8 cellular contexts compared by ENCODE assay signal in genomic region chr1:169601096-169601881, GRCh38. TPM values are rescaled to one million over a fixed set of nuclear protein-coding genes. Genes with fewer than 3 reads are reported as not detected.
DNase-seq lines count a peak whose midpoint lies in the region; ATAC-seq, FAIRE-seq and TF ChIP-seq lines count a peak whose summit lies in the region.

No MANE protein-coding gene starts in this region.

- TF ChIP-seq CTCF in WERI-Rb-1 (IDR thresholded peaks at IDR 0.05; ENCODE audit: low read depth, low read length) (no peak), right atrium auricular region (IDR thresholded peaks at IDR 0.05) (peak; percentile 20 to 62), testis (IDR thresholded peaks at IDR 0.05) (peak; percentile 16 to 40 (median 17))

- H3K4me1 ChIP-seq in right atrium auricular region (no peaks in the 10 kb centered on the region), testis (no peaks in the 10 kb centered on the region)

- WGBS in testis, 2 donors: 45 to 46% methylated on average over 3 of the region's 3 CpGs

- no peaks in the 10 kb centered on the region for H3K9me3 ChIP-seq in WERI-Rb-1 (ENCODE audit: severe bottlenecking)
- H3K9me3 ChIP-seq in right atrium auricular region: no peaks in the 10 kb centered on the region
- H3K9me3 ChIP-seq in testis: no peaks in the 10 kb centered on the region

- H3K4me3 ChIP-seq in WERI-Rb-1 (ENCODE audit: low read depth, low read length) (no peak overlapping the region), right atrium auricular region (no peak overlapping the region), testis (no peak overlapping the region)

- intact Hi-C loops in testis (cut with DNase I; ENCODE audit: low total_unique reads): no loop called here

- no peak for FAIRE-seq in HTR-8/SVneo (lab: Jason Lieb, UNC)

- DNase-seq in NOMO-1 treated with DMSO at 0.1 percent for 48 hours (lab: John Stamatoyannopoulos, UW; ENCODE audit: unreplicated experiment) (peak; percentile 32), NOMO-1 treated with dmso at 0.1 percent for 144 hours (lab: John Stamatoyannopoulos, UW; ENCODE audit: unreplicated experiment) (no peak), HTR-8/SVneo (ENCODE audit: insufficient read length, low spot score) (peak; percentile 5), WERI-Rb-1 (peak; percentile 5), right atrium auricular region (ENCODE audit: low spot score) (no peak), testis (no peak)

- H3K27me3 ChIP-seq in WERI-Rb-1 (ENCODE audit: insufficient read depth, low read depth, severe bottlenecking): no peaks in the 10 kb centered on the region
- no peaks in the 10 kb centered on the region for H3K27me3 ChIP-seq in right atrium auricular region
- no peaks in the 10 kb centered on the region for H3K27me3 ChIP-seq in testis

- no peak for TF ChIP-seq POLR2A in testis (IDR thresholded peaks at IDR 0.05)

- H3K36me3 ChIP-seq in WERI-Rb-1 (no peaks in the 10 kb centered on the region), right atrium auricular region (no peaks in the 10 kb centered on the region), testis (ENCODE audit: low read depth, missing control alignments) (no peaks in the 10 kb centered on the region)

- ATAC-seq in GM18909 (IDR thresholded peaks at IDR 0.05; ENCODE audit: poor library complexity, unreplicated experiment) (no peak), GM21825 (IDR thresholded peaks at IDR 0.05; ENCODE audit: unreplicated experiment) (no peak)

- H3K27ac ChIP-seq in WERI-Rb-1: no peak overlapping the region
- H3K27ac ChIP-seq in right atrium auricular region: no peak overlapping the region
- H3K27ac ChIP-seq in testis: no peak overlapping the region

RNA-seq across cellular contexts. Expression of gene F5, which starts 15.0 kb away (rescaled TPM):
- total RNA-seq in right atrium auricular region: 10 to 100 TPM in 1 of 2 donors, 1 to 10 TPM in 1; 4.9 to 55.5 TPM
- 1 to 10 TPM in 1 of 2 donors, under 1 TPM in 1; 0.63 to 2.0 TPM for total RNA-seq in testis
- 5.2 TPM for polyA plus RNA-seq in testis (ENCODE audit: insufficient read depth, low read depth, low replicate concordance)

RNA-seq across cellular contexts. Expression of gene SELP, which starts 28.6 kb away (rescaled TPM):
- total RNA-seq in right atrium auricular region: 10 to 100 TPM; 13.7 to 16.7 TPM
- total RNA-seq in testis: 1 to 10 TPM; 1.7 to 3.1 TPM
- polyA plus RNA-seq in testis (ENCODE audit: insufficient read depth, low read depth, low replicate concordance): 6.4 TPM

Comparison
In these comparisons a context has a peak if more than half of its experiments do, and no peak if none do; other contexts are left out.
1. DNase-seq: peak in NOMO-1 treated with DMSO at 0.1 percent for 48 hours (single experiment), HTR-8/SVneo (single experiment) and WERI-Rb-1 (single experiment); none in NOMO-1 treated with dmso at 0.1 percent for 144 hours (single experiment), right atrium auricular region (single experiment) and testis (single experiment).